In the genomic region with DNA sequence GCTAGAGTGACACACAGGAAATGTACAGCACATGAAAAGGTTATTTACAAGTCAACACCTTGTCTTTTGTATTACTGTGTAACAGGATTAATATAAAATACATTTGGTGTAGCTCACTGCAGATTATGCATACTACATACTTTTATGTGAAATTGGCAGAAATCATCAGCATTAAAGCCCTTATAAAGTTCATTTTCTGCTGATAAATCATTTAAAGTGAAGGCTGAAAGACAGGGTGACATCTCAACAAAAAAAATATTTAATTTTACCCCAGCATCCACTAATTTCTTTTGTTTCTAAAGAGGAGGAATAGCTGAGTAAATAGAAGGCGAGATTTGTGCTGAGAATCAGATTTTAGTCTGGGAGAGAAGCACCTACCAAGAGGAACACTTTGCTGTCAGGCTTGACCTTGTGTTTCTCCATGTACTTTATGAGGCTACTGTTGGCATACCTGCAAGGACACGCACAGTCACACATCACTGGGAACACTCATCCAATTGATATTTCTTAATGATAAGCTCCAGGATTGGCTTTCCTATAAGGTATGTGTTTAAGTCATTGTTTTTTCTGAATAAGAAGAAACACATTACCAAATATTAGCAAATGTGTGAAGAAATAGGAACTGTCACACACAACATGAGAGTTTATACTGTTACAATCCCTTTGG, we compare ENCODE assay signal across 20 cellular contexts.
DNase-seq lines count a peak whose midpoint lies in the region; ATAC-seq and TF ChIP-seq lines count a peak whose summit lies in the region.
"Had no signal": no experiment of that assay in that cellular context is flagged by ENCODE, and none has a peak within 500 bp of the region (broad histone marks: within the 10 kb centered on the region; RNA-seq: fewer than 3 reads in every experiment).

No MANE protein-coding gene starts in this region.

- TF ChIP-seq CTCF in right atrium auricular region (IDR thresholded peaks at IDR 0.05) (no peak), RWPE2 (IDR thresholded peaks at IDR 0.05; ENCODE audit: poor library complexity, severe bottlenecking) (no peak), smooth muscle cell (IDR thresholded peaks at IDR 0.05; ENCODE audit: borderline replicate concordance, insufficient read depth, poor library complexity, severe bottlenecking) (no peak)

- intact Hi-C loops in Right ventricle myocardium superior (cut with DNase I): no loop called here

- H3K27me3 ChIP-seq in right atrium auricular region: no peaks in the 10 kb centered on the region
- no peaks in the 10 kb centered on the region for H3K27me3 ChIP-seq in RWPE2 (ENCODE audit: insufficient read depth, poor library complexity, severe bottlenecking)
- H3K27me3 ChIP-seq in smooth muscle cell (ENCODE audit: low read depth): no peaks in the 10 kb centered on the region

- no peak overlapping the region for H2AFZ ChIP-seq in smooth muscle cell (ENCODE audit: low read depth)
- H2AFZ ChIP-seq: GM23248, PC-9 had no signal

- H3K79me2 ChIP-seq in smooth muscle cell (ENCODE audit: low read depth): no peaks in the 10 kb centered on the region

- H3K9ac ChIP-seq in smooth muscle cell (ENCODE audit: low read depth): no peak overlapping the region
- H3K9ac ChIP-seq: GM23248 had no signal

- H3F3A ChIP-seq in smooth muscle cell (ENCODE audit: low read depth): no peaks in the 10 kb centered on the region

- H4K20me1 ChIP-seq in smooth muscle cell (ENCODE audit: low read depth): no peaks in the 10 kb centered on the region

- peak; percentile 51 for ATAC-seq in Right ventricle myocardium superior (ENCODE audit: poor library complexity)
- peak; percentile 83 for ATAC-seq in RWPE2 (ENCODE audit: low read depth)
- ATAC-seq: HCT116 had no signal

- H3K36me3 ChIP-seq in right atrium auricular region (no peaks in the 10 kb centered on the region), RWPE2 (ENCODE audit: low read depth) (no peaks in the 10 kb centered on the region; the same call in 1 of the 2 replicates), smooth muscle cell (ENCODE audit: low read depth) (peaks cover 4% of the 10 kb centered on the region)

- H3K9me3 ChIP-seq in right atrium auricular region (no peaks in the 10 kb centered on the region), RWPE2 (ENCODE audit: severe bottlenecking) (no peaks in the 10 kb centered on the region), smooth muscle cell (replicated peaks; ENCODE audit: low read depth) (no peaks in the 10 kb centered on the region)

- WGBS in smooth muscle cell (ENCODE audit: low lambda C conversion rate): 86% methylated on average over 2 of the region's 2 CpGs

- H3K27ac ChIP-seq in right atrium auricular region (no peak overlapping the region), RWPE2 (ENCODE audit: poor library complexity, severe bottlenecking) (no peak overlapping the region), epithelial cell of prostate (no peak overlapping the region), smooth muscle cell (ENCODE audit: low read depth) (no peak overlapping the region)
- H3K27ac ChIP-seq: GM23248, PC-9 had no signal

- H3K4me2 ChIP-seq in smooth muscle cell: no peak overlapping the region
- H3K4me2 ChIP-seq: PC-9 had no signal

- H3K4me1 ChIP-seq in right atrium auricular region (peaks cover 0 to 18% of the 10 kb centered on the region in 2 donors), RWPE2 (ENCODE audit: insufficient read depth, poor library complexity, severe bottlenecking) (peaks cover 14% of the 10 kb centered on the region), smooth muscle cell (ENCODE audit: low read depth) (no peaks in the 10 kb centered on the region)

- no peak for DNase-seq in Right ventricle myocardium superior
- no peak for DNase-seq in right atrium auricular region (ENCODE audit: low spot score)
- DNase-seq in RWPE2 (ENCODE audit: low spot score): no peak
- DNase-seq in epithelial cell of prostate (ENCODE audit: low read depth, low spot score): peak; percentile 53
- DNase-seq in renal cortical epithelial cell (ENCODE audit: low read depth): peak; percentile 11
- no peak for DNase-seq in smooth muscle cell (lab: John Stamatoyannopoulos, UW; ENCODE audit: unreplicated experiment)
- no peak for DNase-seq in Kasumi-1 (lab: John Stamatoyannopoulos, UW)
- no peak for DNase-seq in activated CD8-positive, alpha-beta memory T cell treated with anti-CD3 and anti-CD28 coated beads, Interleukin-2, amount 50 U/mL, for 48 hours
- DNase-seq: DMS 273 treated with DMSO at 0.1 percent for 48 hours, GF-D8, GM23248, KG1, NCI-H1048, NCI-H146, NCI-H2081 treated with DMSO at 0.1 percent for 48 hours, NCI-H510A treated with DMSO at 0.1 percent for 48 hours, NCI-H82, PC-9, SHP77 had no signal

- H3K4me3 ChIP-seq in right atrium auricular region (no peak overlapping the region), RWPE2 (ENCODE audit: severe bottlenecking) (no peak overlapping the region), smooth muscle cell (no peak overlapping the region)
- H3K4me3 ChIP-seq: GM23248, PC-9 had no signal

Comparison
In these comparisons a context has a peak if more than half of its experiments do, and no peak if none do; other contexts are left out.
1. DNase-seq: peak in epithelial cell of prostate (single experiment) and renal cortical epithelial cell (single experiment); none in Right ventricle myocardium superior (single experiment), right atrium auricular region (single experiment), RWPE2 (single experiment), smooth muscle cell (single experiment), Kasumi-1 (0 of 2) and activated CD8-positive, alpha-beta memory T cell treated with anti-CD3 and anti-CD28 coated beads, Interleukin-2, amount 50 U/mL, for 48 hours (single experiment).